ENCODE assay signal across 20 cellular contexts in the genomic region with DNA sequence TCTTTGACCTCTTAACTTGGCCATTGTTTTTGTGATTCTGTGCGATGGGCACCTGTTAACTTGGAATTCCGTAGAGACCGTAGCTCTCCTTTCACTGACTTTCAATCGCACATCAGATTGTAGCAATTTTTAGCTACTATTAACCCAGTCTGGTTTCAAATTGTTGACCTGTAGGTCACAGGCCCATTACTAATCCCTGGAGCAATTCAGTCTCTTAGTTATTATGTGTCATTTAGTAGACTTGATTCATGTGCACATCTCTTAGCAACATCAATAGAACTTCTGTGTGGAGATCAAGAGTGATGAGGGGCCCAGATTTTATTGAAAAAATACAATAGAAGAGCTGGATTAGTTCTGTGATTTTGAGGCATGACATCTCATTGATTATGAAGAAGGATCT.
DNase-seq lines count a peak whose midpoint lies in the region; ATAC-seq, FAIRE-seq and TF ChIP-seq lines count a peak whose summit lies in the region.
"Had no signal": no experiment of that assay in that cellular context is flagged by ENCODE, and none has a peak within 500 bp of the region (broad histone marks: within the 10 kb centered on the region; RNA-seq: fewer than 3 reads in every experiment).

No MANE protein-coding gene starts in this region.

- H3K14ac ChIP-seq in H1 (ENCODE audit: insufficient read length), result no peak overlapping the region

- H2BK5ac ChIP-seq in H1 (ENCODE audit: low read depth, low read length), result no peak overlapping the region

- 0 out of 2 replicates have a peak overlapping the region, but pooled peaks have one; percentile 1 for H2AFZ ChIP-seq in H1 (ENCODE audit: low read length)
- H2AFZ ChIP-seq in PC-3 (ENCODE audit: low read length), result no peak overlapping the region

- no peak overlapping the region for H2BK12ac ChIP-seq in H1 (ENCODE audit: low read depth, low read length)

- H4K91ac ChIP-seq in H1 (replicated peaks; ENCODE audit: insufficient read length, low read length), result no peak overlapping the region

- H3K27ac Mint-ChIP-seq in neural crest cell (ENCODE audit: unreplicated experiment), result no peak overlapping the region
- H3K27ac Mint-ChIP-seq: CD8-positive, alpha-beta T cell; HFFc6; IgD-negative memory B cell had no signal

- H3K4me1 Mint-ChIP-seq in neural crest cell, result peaks cover 60% of the 10 kb centered on the region
- H3K4me1 Mint-ChIP-seq: IgD-negative memory B cell had no signal

- BruUV-seq in PC-3 (replicated peaks; lab: Mats Ljungman, UMichigan), result no TSS peak

- H3K4me2 ChIP-seq in H1 (ENCODE audit: insufficient read depth in 1 of 2, low read depth in 2 of 2, low read length in 2 of 2), result no peak overlapping the region
- H3K4me2 ChIP-seq in PC-3 (ENCODE audit: low read length), result no peak overlapping the region
- H3K4me2 ChIP-seq: A549 had no signal

- CTCF ChIA-PET in H1 (lab: Charles Lee; ENCODE audit: partially characterized antibody) (no interaction called here), PC-3 (lab: Charles Lee) (no interaction called here)

- no peaks in the 10 kb centered on the region for H3K9me2 ChIP-seq in PC-3 (replicated peaks; ENCODE audit: low read length)

- H2BK15ac ChIP-seq in H1 (ENCODE audit: low read length), result no peak overlapping the region

- H3K9me3 ChIP-seq in H1 (ENCODE audit: insufficient read depth in 2 of 2, low read depth in 1 of 2, low read length in 1 of 2), result no peaks in the 10 kb centered on the region
- H3K9me3 ChIP-seq in PC-3 (ENCODE audit: low read length), result no peaks in the 10 kb centered on the region
- H3K9me3 ChIP-seq: A549, BE2C, Caco-2 had no signal

- no peak overlapping the region for H2AK5ac ChIP-seq in H1 (ENCODE audit: low read depth, low read length)

- no peak overlapping the region for H3K4me3 ChIP-seq in H1 (ENCODE audit: extremely low read depth in 1 of 4, insufficient read depth in 2 of 4, low read depth in 3 of 4, low read length in 4 of 4)
- H3K4me3 ChIP-seq in PC-3 (ENCODE audit: low read length), result no peak overlapping the region
- H3K4me3 ChIP-seq: A549 had no signal

- POLR2A ChIA-PET in H1 (lab: Charles Lee; ENCODE audit: partially characterized antibody) (no interaction called here), PC-3 (lab: Charles Lee; ENCODE audit: unreplicated experiment) (no interaction called here)

- H3K36me3 Mint-ChIP-seq in neural crest cell (ENCODE audit: low read depth), result peaks cover 9% of the 10 kb centered on the region
- H3K36me3 Mint-ChIP-seq: CD8-positive, alpha-beta T cell; IgD-negative memory B cell had no signal

- H3K79me2 ChIP-seq in H1 (ENCODE audit: control insufficient read depth in 1 of 2, insufficient read depth in 2 of 2, low read length in 2 of 2), result no peaks in the 10 kb centered on the region
- H3K79me2 ChIP-seq in PC-3 (ENCODE audit: low read length), result no peaks in the 10 kb centered on the region

- H3K27me3 Mint-ChIP-seq in neural crest cell (ENCODE audit: low read depth), result no peaks in the 10 kb centered on the region
- H3K27me3 Mint-ChIP-seq: IgD-negative memory B cell had no signal

- no peak overlapping the region for H3K18ac ChIP-seq in H1 (ENCODE audit: extremely low read depth, low read length)

- intact Hi-C loops in PC-3 (cut with micrococcal nuclease), result no loop called here

- FAIRE-seq in H1 (lab: Jason Lieb, UNC) (no peak), GM12892 (lab: Jason Lieb, UNC) (no peak)
- FAIRE-seq: A549, GM18507 had no signal

- peak overlapping the region; percentile 5 for H3K4me3 Mint-ChIP-seq in neural crest cell
- H3K4me3 Mint-ChIP-seq: CD8-positive, alpha-beta T cell; HFFc6; IgD-negative memory B cell had no signal

- no peak overlapping the region for H3K27ac ChIP-seq in H1 (ENCODE audit: low read depth, low read length)
- H3K27ac ChIP-seq in PC-3 (ENCODE audit: low read length), result no peak overlapping the region
- H3K27ac ChIP-seq: A549, C4-2B had no signal

- no peak overlapping the region for H3K23ac ChIP-seq in H1 (ENCODE audit: insufficient read length)

- H3K4me1 ChIP-seq in H1 (replicated peaks in 1 of 4; ENCODE audit: control insufficient read depth in 3 of 4, insufficient read depth in 4 of 4, low read length in 3 of 4) (no peaks in the 10 kb centered on the region), PC-3 (ENCODE audit: insufficient read depth, low read length) (no peaks in the 10 kb centered on the region)
- H3K4me1 ChIP-seq: A549, Caco-2 had no signal

- no peaks in the 10 kb centered on the region for H3F3A ChIP-seq in PC-3 (ENCODE audit: low read length, unreplicated experiment)

- H3K23me2 ChIP-seq in H1 (ENCODE audit: low read depth, low read length), result no peaks in the 10 kb centered on the region

- H3K36me3 ChIP-seq in H1 (ENCODE audit: control insufficient read depth in 2 of 4, insufficient read depth in 4 of 4, low read length in 3 of 4), result no peaks in the 10 kb centered on the region
- H3K36me3 ChIP-seq in PC-3 (ENCODE audit: low read depth, low read length), result no peaks in the 10 kb centered on the region
- H3K36me3 ChIP-seq: BE2C had no signal

- WGBS in H1 (ENCODE audit: extremely low coverage in 1 of 2, insufficient coverage in 1 of 2, insufficient read length in 1 of 2, insufficient replicate concordance in 2 of 2, low coverage in 1 of 2, low lambda C conversion rate in 2 of 2, missing lambda C conversion rate in 1 of 2), 2 experiments, result 94% methylated on average over 4 of the region's 4 CpGs; no CpG with 5 or more reads in 1 of the 2 experiments

- H4K8ac ChIP-seq in H1 (ENCODE audit: extremely low read depth, insufficient read depth, low read length), result no peak overlapping the region

- H2BK20ac ChIP-seq in H1 (ENCODE audit: low read length), result no peak overlapping the region

- H3K27me3 ChIP-seq in H1 (replicated peaks in 1 of 4; ENCODE audit: control insufficient read depth in 3 of 4, extremely low read depth in 1 of 4, insufficient read depth in 3 of 4, low read length in 3 of 4), result no peaks in the 10 kb centered on the region
- H3K27me3 ChIP-seq in PC-3 (ENCODE audit: low read length), result peaks cover 2% of the 10 kb centered on the region; the same call in 1 of the 2 replicates
- H3K27me3 ChIP-seq: BE2C had no signal

- no peaks in the 10 kb centered on the region for H4K20me1 ChIP-seq in H1 (replicated peaks in 1 of 2; ENCODE audit: control insufficient read depth in 1 of 2, insufficient read depth in 2 of 2, low read length in 2 of 2)
- H4K20me1 ChIP-seq in PC-3 (ENCODE audit: low read length), result no peaks in the 10 kb centered on the region

- ATAC-seq in PC-3, result no peak
- ATAC-seq: A549; CD8-positive, alpha-beta T cell had no signal

- no peak for TF ChIP-seq POLR2A in H1 (IDR thresholded peaks at IDR 0.05; ENCODE audit: control extremely low read depth in 1 of 2, low read depth in 2 of 2, low read length in 2 of 2)
- TF ChIP-seq POLR2A in GM12892 (IDR thresholded peaks at IDR 0.05; ENCODE audit: low read depth, low read length), result no peak

- H4K5ac ChIP-seq in H1 (ENCODE audit: insufficient read length, low read depth, low read length), result no peak overlapping the region

- no peak for TF ChIP-seq EP300 in H1 (IDR thresholded peaks at IDR 0.05; ENCODE audit: borderline replicate concordance in 1 of 2, low read depth in 2 of 2, low read length in 2 of 2)

- peak; percentile 85 for DNase-seq in NCI-H2227 (lab: John Stamatoyannopoulos, UW; ENCODE audit: unreplicated experiment)
- no peak for DNase-seq in H1 (ENCODE audit: low read depth in 1 of 2, low spot score in 2 of 2)
- DNase-seq in neural crest cell (ENCODE audit: low read depth, low spot score), result no peak
- peak; percentile 16 for DNase-seq in retina
- no peak for DNase-seq in activated naive CD4-positive, alpha-beta T cell treated with anti-CD3 and anti-CD28 coated beads, Interleukin-2, amount 50 U/mL, for 16 hours
- no peak for DNase-seq in GM12892 (ENCODE audit: insufficient read length)
- DNase-seq in PC-3, result no peak
- DNase-seq in inferior parietal cortex (ENCODE audit: extremely low spot score), result no peak
- DNase-seq: BE2C; Caco-2; CD8-positive, alpha-beta T cell; DMS53; GF-D8; GOT3; HCEC 1CT; HFFc6 had no signal

- no peaks in the 10 kb centered on the region for H3K79me1 ChIP-seq in H1 (ENCODE audit: low read depth, low read length)

- no peak overlapping the region for H2BK120ac ChIP-seq in H1 (replicated peaks; ENCODE audit: low read depth, low read length)

- peaks cover 3% of the 10 kb centered on the region for H3K9me3 Mint-ChIP-seq in neural crest cell

- no peak overlapping the region for H3K9ac ChIP-seq in H1 (replicated peaks in 1 of 4; ENCODE audit: extremely low read depth in 1 of 4, low read depth in 3 of 4, low read length in 3 of 4)
- H3K9ac ChIP-seq in PC-3 (ENCODE audit: low read length), result no peak overlapping the region

- no peak overlapping the region for H3K56ac ChIP-seq in H1 (replicated peaks; ENCODE audit: insufficient read length, low read depth, low read length)

- TF ChIP-seq RAD21 in H1 (IDR thresholded peaks at IDR 0.05 in 1 of 2, conservative IDR thresholded peaks at IDR 0.05 in 1 of 2; ENCODE audit: low read depth in 2 of 2, low read length in 2 of 2), result no peak

- H3K4ac ChIP-seq in H1 (replicated peaks; ENCODE audit: insufficient read length, low read depth, low read length), result no peak overlapping the region

- no peak for TF ChIP-seq CTCF in H1 (IDR thresholded peaks at IDR 0.05; ENCODE audit: control extremely low read depth in 1 of 3, insufficient read depth in 1 of 3, low read depth in 1 of 3, low read length in 3 of 3)
- TF ChIP-seq CTCF in neural crest cell (conservative IDR thresholded peaks at IDR 0.05), result no peak
- no peak for TF ChIP-seq CTCF in PC-3 (conservative IDR thresholded peaks at IDR 0.05; ENCODE audit: low read depth, low read length)

TF ChIP-seq in H1, 55 proteins besides CTCF, POLR2A, EP300 and RAD21 (continues in another document):
- TF ChIP-seq NANOG (IDR thresholded peaks at IDR 0.05; ENCODE audit: insufficient read depth, low read depth, low read length, poor library complexity, severe bottlenecking), result no peak
- TF ChIP-seq, protein P1, sequence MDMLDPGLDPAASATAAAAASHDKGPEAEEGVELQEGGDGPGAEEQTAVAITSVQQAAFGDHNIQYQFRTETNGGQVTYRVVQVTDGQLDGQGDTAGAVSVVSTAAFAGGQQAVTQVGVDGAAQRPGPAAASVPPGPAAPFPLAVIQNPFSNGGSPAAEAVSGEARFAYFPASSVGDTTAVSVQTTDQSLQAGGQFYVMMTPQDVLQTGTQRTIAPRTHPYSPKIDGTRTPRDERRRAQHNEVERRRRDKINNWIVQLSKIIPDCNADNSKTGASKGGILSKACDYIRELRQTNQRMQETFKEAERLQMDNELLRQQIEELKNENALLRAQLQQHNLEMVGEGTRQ (IDR thresholded peaks at IDR 0.05; ENCODE audit: low read length), result no peak
- TF ChIP-seq TEAD4 (IDR thresholded peaks at IDR 0.05; ENCODE audit: low read depth, low read length), result no peak
- no peak for TF ChIP-seq KDM4A (IDR thresholded peaks at IDR 0.05; ENCODE audit: low read depth, low read length, severe bottlenecking)
- TF ChIP-seq SP4 (IDR thresholded peaks at IDR 0.05; ENCODE audit: low read length), result no peak
- no peak for TF ChIP-seq SP1 (IDR thresholded peaks at IDR 0.05; ENCODE audit: low read depth, low read length)
- TF ChIP-seq YY1 (IDR thresholded peaks at IDR 0.05; ENCODE audit: low read depth, low read length), result no peak
- TF ChIP-seq RXRA (IDR thresholded peaks at IDR 0.05; ENCODE audit: insufficient read depth, low read depth, low read length), result no peak
- no peak for TF ChIP-seq SIX5 (IDR thresholded peaks at IDR 0.05; ENCODE audit: low read depth, low read length)

Comparison
In these comparisons a context has a peak if more than half of its experiments do, and no peak if none do; other contexts are left out.
1. DNase-seq: peak in NCI-H2227 (single experiment) and retina (single experiment); none in H1 (0 of 2), neural crest cell (single experiment), activated naive CD4-positive, alpha-beta T cell treated with anti-CD3 and anti-CD28 coated beads, Interleukin-2, amount 50 U/mL, for 16 hours (single experiment), GM12892 (single experiment), PC-3 (single experiment) and inferior parietal cortex (single experiment).